ENCODE assay signal across 28 cellular contexts in the genomic region with DNA sequence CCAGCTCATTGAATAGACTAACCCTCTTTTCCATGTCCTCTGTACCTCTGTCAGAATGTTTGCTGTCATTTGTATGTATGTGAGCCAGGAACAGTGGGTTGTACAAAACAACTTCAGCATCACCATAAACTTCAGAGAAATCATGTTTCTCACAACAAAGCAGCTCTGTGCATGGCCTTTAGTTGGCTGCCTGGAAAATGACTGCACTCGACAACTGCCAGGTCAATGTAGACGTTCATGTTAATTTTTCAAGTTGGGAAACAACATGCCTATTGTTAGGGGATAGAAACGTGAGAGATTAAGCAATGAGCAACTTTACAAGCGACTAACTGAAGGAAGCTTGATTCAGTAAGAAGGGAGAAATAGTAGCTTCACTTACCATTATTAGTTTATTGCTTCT. TPM values are rescaled to one million over a fixed set of nuclear protein-coding genes. Genes with fewer than 3 reads are reported as not detected.
DNase-seq lines count a peak whose midpoint lies in the region.
"Had no signal": no experiment of that assay in that cellular context is flagged by ENCODE, and none has a peak within 500 bp of the region (broad histone marks: within the 10 kb centered on the region; RNA-seq: fewer than 3 reads in every experiment).

No MANE protein-coding gene starts in this region.

- H3K4me3 ChIP-seq in SJCRH30 = peak overlapping the region; percentile 31
- H3K4me3 ChIP-seq: BLaER1, coronary artery, PC-9, SJSA1, upper lobe of right lung had no signal

- no peaks in the 10 kb centered on the region for H3K36me3 ChIP-seq in SJCRH30
- H3K36me3 ChIP-seq: BLaER1, brain microvascular endothelial cell, SJSA1, upper lobe of right lung had no signal

- no peaks in the 10 kb centered on the region for H3K9me3 ChIP-seq in SJCRH30 (replicated peaks)
- H3K9me3 ChIP-seq: BLaER1, Caco-2, SJSA1, upper lobe of right lung had no signal

- no peaks in the 10 kb centered on the region for H3K27me3 ChIP-seq in SJCRH30
- H3K27me3 ChIP-seq: BLaER1, upper lobe of right lung had no signal

- H3K4me1 ChIP-seq in SJCRH30 = peaks cover 20% of the 10 kb centered on the region
- H3K4me1 ChIP-seq: upper lobe of right lung had no signal

- DNase-seq in COLO829 (ENCODE audit: low spot score) (peak; percentile 95), HT1080 (ENCODE audit: low read depth) (peak; percentile 46), SJCRH30 (peak; percentile 72 to 93), left kidney (ENCODE audit: low read depth, low spot score) (peak; percentile 24), cortex of kidney (lab: John Stamatoyannopoulos, UW) (no peak), NCI-H2107 (lab: John Stamatoyannopoulos, UW) (no peak), posterior vena cava (ENCODE audit: low spot score) (no peak), OCI-M2 (lab: John Stamatoyannopoulos, UW; ENCODE audit: unreplicated experiment) (no peak)
- DNase-seq: ACHN; activated CD4-positive, alpha-beta memory T cell treated with anti-CD3 and anti-CD28 coated beads for 36 hours; activated gamma-delta T cell treated with Interleukin-2 at 50 U/mL for 16 hours; brain microvascular endothelial cell; Caco-2; glutamatergic neuron; IMR-90; kidney glomerular epithelial cell; NCI-H2171; NCI-H69; PC-9; right cardiac atrium; T-helper 17 cell; upper lobe of right lung had no signal

- intact Hi-C loops in posterior vena cava (cut with DNase I) = no loop called here

- H3K27ac ChIP-seq in SJCRH30 = peak overlapping the region; percentile 75
- H3K27ac ChIP-seq: BLaER1, brain microvascular endothelial cell, coronary artery, PC-9, SJSA1, upper lobe of right lung had no signal

RNA-seq across cellular contexts. Expression of a gene that starts 17.9 kb away (rescaled TPM):
- total RNA-seq in HT1080 (2014; rRNA removed; shearing (Covaris generic)) = not detected in 2 replicates
- 0.12 TPM in 1 of 2 replicates, not detected in the other for polyA plus RNA-seq in HT1080 (2015; cell fraction: cytosol; rRNA removed)
- not detected in 2 replicates for polyA plus RNA-seq in HT1080 (2015; cell fraction: nucleus; rRNA removed)
- total RNA-seq in SJCRH30 (2014; rRNA removed; shearing (Covaris generic)) = not detected in 2 replicates
- under 1 TPM in 1 of 2 donors, not detected in 1; 0.14 TPM for total RNA-seq in posterior vena cava
- total RNA-seq: activated CD4-positive, alpha-beta memory T cell treated with anti-CD3 and anti-CD28 coated beads for 36 hours; Caco-2; fibroblast of lung; myocyte; osteocyte; PC-9; SJSA1; T-helper 17 cell; upper lobe of right lung had no signal
- polyA plus RNA-seq: fibroblast of lung, IMR-90 had no signal

RNA-seq across cellular contexts. Expression of a gene that starts 20.8 kb away (rescaled TPM):
- total RNA-seq in HT1080 (2014; rRNA removed; shearing (Covaris generic)) = not detected in 2 replicates
- polyA plus RNA-seq in HT1080 (2015; cell fraction: cytosol; rRNA removed) = 0.14 TPM in 1 of 2 replicates, not detected in the other
- polyA plus RNA-seq in HT1080 (2015; cell fraction: nucleus; rRNA removed) = not detected in 2 replicates
- 6.0 TPM in 2 replicates for total RNA-seq in SJCRH30 (2014; rRNA removed; shearing (Covaris generic))
- under 1 TPM in 1 of 2 donors, not detected in 1; 0.37 TPM for total RNA-seq in posterior vena cava
- total RNA-seq: Caco-2, fibroblast of lung, IMR-90, myocyte, osteocyte, PC-9, T-helper 17 cell, upper lobe of right lung had no signal

RNA-seq across cellular contexts. Expression of a gene that starts 30.4 kb away (rescaled TPM):
- not detected in 2 replicates for total RNA-seq in HT1080 (2014; rRNA removed; shearing (Covaris generic))
- polyA plus RNA-seq in HT1080 (2015; cell fraction: cytosol; rRNA removed) = not detected in 2 replicates
- polyA plus RNA-seq in HT1080 (2015; cell fraction: nucleus; rRNA removed) = not detected in 2 replicates
- total RNA-seq in SJCRH30 (2014; rRNA removed; shearing (Covaris generic)) = not detected in 2 replicates
- under 1 TPM; 0.19 to 0.32 TPM for total RNA-seq in posterior vena cava
- total RNA-seq: Caco-2, myocyte, osteocyte, PC-9, T-helper 17 cell had no signal

RNA-seq across cellular contexts. Expression of a gene that starts 46.4 kb away (rescaled TPM):
- not detected in 2 replicates for total RNA-seq in HT1080 (2014; rRNA removed; shearing (Covaris generic))
- polyA plus RNA-seq in HT1080 (2015; cell fraction: cytosol; rRNA removed) = not detected in 2 replicates
- not detected in 2 replicates for polyA plus RNA-seq in HT1080 (2015; cell fraction: nucleus; rRNA removed)
- total RNA-seq in SJCRH30 (2014; rRNA removed; shearing (Covaris generic)) = not detected in 2 replicates
- 1 to 10 TPM in 1 of 2 donors, under 1 TPM in 1; 0.56 to 2.1 TPM for total RNA-seq in posterior vena cava
- total RNA-seq: Caco-2, fibroblast of lung, IMR-90, myocyte, osteocyte, PC-9, SJSA1, T-helper 17 cell had no signal
- polyA plus RNA-seq: fibroblast of lung, IMR-90 had no signal

Comparison
In these comparisons a context has a peak if more than half of its experiments do, and no peak if none do; other contexts are left out.
1. DNase-seq: peak in COLO829 (single experiment), HT1080 (single experiment), SJCRH30 (2 of 2) and left kidney (single experiment); none in cortex of kidney (single experiment), NCI-H2107 (single experiment), posterior vena cava (single experiment) and OCI-M2 (single experiment).